In the genomic region with DNA sequence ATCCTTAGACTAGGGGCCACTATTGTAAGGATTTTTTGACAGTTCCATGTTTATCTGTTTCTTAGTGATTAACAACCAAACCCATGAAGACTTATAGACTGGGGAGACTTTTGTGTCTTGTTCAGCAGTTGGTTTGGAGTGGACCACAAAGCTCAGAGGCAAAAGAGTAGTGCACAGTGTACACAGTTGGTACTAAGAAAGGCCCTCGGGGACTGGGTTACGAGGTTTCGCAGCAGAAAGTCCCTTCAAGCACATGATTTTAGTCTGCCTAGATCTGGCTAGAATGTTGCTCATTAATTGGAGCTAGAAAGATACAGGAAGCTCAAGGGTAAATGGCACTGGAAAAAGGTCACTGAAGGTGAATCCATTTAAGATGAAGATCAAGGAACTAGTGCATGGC, we compare ENCODE assay signal across 17 cellular contexts. TPM values are rescaled to one million over a fixed set of nuclear protein-coding genes. Genes with fewer than 3 reads are reported as not detected.
DNase-seq lines count a peak whose midpoint lies in the region; ATAC-seq and FAIRE-seq lines count a peak whose summit lies in the region.
"Had no signal": no experiment of that assay in that cellular context is flagged by ENCODE, and none has a peak within 500 bp of the region (broad histone marks: within the 10 kb centered on the region; RNA-seq: fewer than 3 reads in every experiment).

No MANE protein-coding gene starts in this region.

- no peaks in the 10 kb centered on the region for H3K27me3 ChIP-seq in MG63

- peak overlapping the region; percentile 55 for H3K27ac Mint-ChIP-seq in memory B cell
- H3K27ac Mint-ChIP-seq: CD4-positive, alpha-beta memory T cell had no signal

- no peaks in the 10 kb centered on the region for H3K9me3 ChIP-seq in MG63

- DNase-seq in memory B cell (ENCODE audit: low spot score in 2 of 2), result no peak
- DNase-seq in urothelium cell line (ENCODE audit: low spot score), result no peak
- no peak for DNase-seq in MG63
- DNase-seq in DMS153 (lab: John Stamatoyannopoulos, UW), result no peak
- DNase-seq in kidney tubule cell (ENCODE audit: low spot score), result no peak
- DNase-seq: C1 segment of cervical spinal cord; Calu3; CD4-positive, alpha-beta memory T cell; COR-L47; EL; GDM1; GM23248; H7; HCEC 1CT had no signal

- H3K4me1 Mint-ChIP-seq in memory B cell, result peaks cover 11% of the 10 kb centered on the region
- H3K4me1 Mint-ChIP-seq: CD4-positive, alpha-beta memory T cell had no signal

- H3K4me3 ChIP-seq in MG63, result no peak overlapping the region
- H3K4me3 ChIP-seq: GM23248 had no signal

- ATAC-seq in GM18868 (IDR thresholded peaks at IDR 0.05; ENCODE audit: unreplicated experiment) (peak; percentile 54), HG03064 (IDR thresholded peaks at IDR 0.05; ENCODE audit: low read depth, unreplicated experiment) (peak; percentile 70), memory B cell (ENCODE audit: low read depth) (no peak)

- H3K36me3 ChIP-seq in MG63, result no peaks in the 10 kb centered on the region

- peak; percentile 17 for FAIRE-seq in urothelium cell line (lab: Jason Lieb, UNC)
- FAIRE-seq: H1 had no signal

- H3K9me3 Mint-ChIP-seq in memory B cell, result no peaks in the 10 kb centered on the region

- H3K36me3 Mint-ChIP-seq in memory B cell, result peaks cover 6% of the 10 kb centered on the region
- H3K36me3 Mint-ChIP-seq: CD4-positive, alpha-beta memory T cell had no signal

- no peak overlapping the region for H3K4me3 Mint-ChIP-seq in memory B cell
- H3K4me3 Mint-ChIP-seq: CD4-positive, alpha-beta memory T cell had no signal

- no peaks in the 10 kb centered on the region for H3K27me3 Mint-ChIP-seq in memory B cell
- H3K27me3 Mint-ChIP-seq: CD4-positive, alpha-beta memory T cell had no signal

RNA-seq across cellular contexts. Expression of gene CDK14, which starts 35.4 kb away (rescaled TPM):
- total RNA-seq in MG63 (2014; rRNA removed; shearing (Covaris generic); ENCODE audit: low replicate concordance), result 7.5 and 13.2 TPM in 2 replicates
